In the genomic region with DNA sequence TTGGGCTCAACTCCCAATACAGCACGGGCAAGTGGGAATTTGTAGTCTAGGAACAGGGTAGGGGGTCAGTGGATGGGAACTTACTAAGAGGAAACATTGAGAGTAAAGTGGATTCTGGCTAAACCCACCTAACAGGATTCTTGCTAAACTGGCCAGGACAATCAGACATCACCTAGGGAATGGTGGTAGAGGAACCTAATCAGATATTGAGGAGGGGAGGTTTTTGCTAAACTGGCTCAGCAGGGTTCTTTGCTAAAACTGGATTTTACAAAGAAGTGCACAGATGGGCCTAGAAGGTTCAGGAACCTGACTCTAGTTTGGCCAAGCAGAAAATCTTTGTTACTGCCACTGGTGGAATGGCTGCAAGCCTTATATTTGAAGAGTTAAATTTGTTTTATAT, we compare ENCODE assay signal across 16 cellular contexts. TPM values are rescaled to one million over a fixed set of nuclear protein-coding genes. Genes with fewer than 3 reads are reported as not detected.
DNase-seq lines count a peak whose midpoint lies in the region; ATAC-seq, FAIRE-seq and TF ChIP-seq lines count a peak whose summit lies in the region.
"Had no signal": no experiment of that assay in that cellular context is flagged by ENCODE, and none has a peak within 500 bp of the region (broad histone marks: within the 10 kb centered on the region; RNA-seq: fewer than 3 reads in every experiment).

No MANE protein-coding gene starts in this region.

- no peaks in the 10 kb centered on the region for H3K27me3 ChIP-seq in GM12878 (replicated peaks in 1 of 2; ENCODE audit: control insufficient read depth in 2 of 2, insufficient read depth in 2 of 2, low read length in 1 of 2)

- FAIRE-seq in GM12878 (lab: Jason Lieb, UNC), result no peak

- H3K27me3 Mint-ChIP-seq in activated naive CD8-positive, alpha-beta T cell treated with anti-CD3 and anti-CD28 coated beads, Interleukin-2, amount 10 ng/mL, durations not matched to agents 7 days and 5 days, result no peaks in the 10 kb centered on the region
- H3K27me3 Mint-ChIP-seq in activated naive CD8-positive, alpha-beta T cell treated with anti-CD3 and anti-CD28 coated beads for 36 hours, result no peaks in the 10 kb centered on the region
- no peaks in the 10 kb centered on the region for H3K27me3 Mint-ChIP-seq in natural killer cell (ENCODE audit: low read depth in 2 of 2)
- H3K27me3 Mint-ChIP-seq: CD4-positive, CD25-positive, alpha-beta regulatory T cell had no signal

- TF ChIP-seq EP300 in GM12878 (IDR thresholded peaks at IDR 0.05; ENCODE audit: borderline replicate concordance in 1 of 2, control insufficient read depth in 1 of 2, low read depth in 2 of 2, low read length in 2 of 2), result no peak

- no peak overlapping the region for H3K4me3 Mint-ChIP-seq in activated naive CD8-positive, alpha-beta T cell treated with anti-CD3 and anti-CD28 coated beads, Interleukin-2, amount 10 ng/mL, durations not matched to agents 7 days and 5 days
- no peak overlapping the region for H3K4me3 Mint-ChIP-seq in activated naive CD8-positive, alpha-beta T cell treated with anti-CD3 and anti-CD28 coated beads for 36 hours
- no peak overlapping the region for H3K4me3 Mint-ChIP-seq in natural killer cell
- H3K4me3 Mint-ChIP-seq: CD4-positive, CD25-positive, alpha-beta regulatory T cell had no signal

- BruUV-seq in GM12878 (replicated peaks; lab: Mats Ljungman, UMichigan), result TSS peak; percentile 1

- RAD21 ChIA-PET in GM12878 (lab: Charles Lee; ENCODE audit: unreplicated experiment), result no interaction called here

- CTCF ChIA-PET in GM12878 (lab: Yijun Ruan, JAX), result interaction anchor here (0.7 to 1.3 kb wide), 2 partner anchors 18 to 90 kb away, joined by 3 read pairs; no protein-coding TSS in a partner anchor

- H4K20me1 ChIP-seq in GM12878 (ENCODE audit: control insufficient read depth, insufficient read depth), result peaks cover 6% of the 10 kb centered on the region

- peaks cover 17% of the 10 kb centered on the region; the same call in 2 of the 3 replicates for H3K9me3 ChIP-seq in GM12878 (replicated peaks; ENCODE audit: control insufficient read depth, insufficient read depth, low read length)

- peaks cover 31% of the 10 kb centered on the region for H3K79me2 ChIP-seq in GM12878 (ENCODE audit: control insufficient read depth, insufficient read depth, low read length)

- TF ChIP-seq RAD21 in GM12878 (IDR thresholded peaks at IDR 0.05; ENCODE audit: insufficient read depth, low read depth, low read length), result no peak

- no peak overlapping the region for H3K9ac ChIP-seq in GM12878 (ENCODE audit: control insufficient read depth, insufficient read depth, low read length)

- H3K9me3 Mint-ChIP-seq in activated naive CD8-positive, alpha-beta T cell treated with anti-CD3 and anti-CD28 coated beads, Interleukin-2, amount 10 ng/mL, durations not matched to agents 7 days and 5 days, result peaks cover 19% of the 10 kb centered on the region
- H3K9me3 Mint-ChIP-seq in activated naive CD8-positive, alpha-beta T cell treated with anti-CD3 and anti-CD28 coated beads for 36 hours, result peaks cover 13% of the 10 kb centered on the region
- no peaks in the 10 kb centered on the region for H3K9me3 Mint-ChIP-seq in natural killer cell

- peak overlapping the region; percentile 32 for H3K27ac Mint-ChIP-seq in activated naive CD8-positive, alpha-beta T cell treated with anti-CD3 and anti-CD28 coated beads, Interleukin-2, amount 10 ng/mL, durations not matched to agents 7 days and 5 days
- H3K27ac Mint-ChIP-seq in activated naive CD8-positive, alpha-beta T cell treated with anti-CD3 and anti-CD28 coated beads for 36 hours, result no peak overlapping the region
- H3K27ac Mint-ChIP-seq in natural killer cell, result peak overlapping the region; percentile 83 to 91

- ATAC-seq in activated naive CD8-positive, alpha-beta T cell treated with anti-CD3 and anti-CD28 coated beads, Interleukin-2, amount 10 ng/mL, durations not matched to agents 7 days and 5 days (ENCODE audit: low read depth), result no peak
- ATAC-seq in GM12878, result no peak
- ATAC-seq in natural killer cell, result no peak
- ATAC-seq in HG02840 (IDR thresholded peaks at IDR 0.05; ENCODE audit: low FRiP score, unreplicated experiment), result no peak

- H2AFZ ChIP-seq in GM12878 (ENCODE audit: control insufficient read depth, low read depth, low read length), result no peak overlapping the region

- POLR2A ChIA-PET in activated naive CD8-positive, alpha-beta T cell treated with anti-CD3 and anti-CD28 coated beads, Interleukin-2, amount 10 ng/mL, durations not matched to agents 7 days and 5 days (lab: Charles Lee), result no interaction called here
- POLR2A ChIA-PET in GM12878 (lab: Charles Lee), result interaction anchor here (0.5 kb wide), 1 partner anchor 53 kb away, joined by 5 read pairs; no protein-coding TSS in a partner anchor

- DNase-seq in activated naive CD8-positive, alpha-beta T cell treated with anti-CD3 and anti-CD28 coated beads, Interleukin-2, amount 10 ng/mL, durations not matched to agents 7 days and 5 days, result no peak
- no peak for DNase-seq in activated naive CD8-positive, alpha-beta T cell treated with anti-CD3 and anti-CD28 coated beads for 36 hours
- DNase-seq in GM12878 (ENCODE audit: low read depth, low spot score) (no peak), natural killer cell (no peak), NCI-H1105 (lab: John Stamatoyannopoulos, UW) (no peak), DMS53 (lab: John Stamatoyannopoulos, UW) (no peak)
- no peak for DNase-seq in stimulated activated naive CD4-positive, alpha-beta T cell treated with Interleukin-2 at 50 U/mL for 16 hours (lab: John Stamatoyannopoulos, UW)
- DNase-seq: ACHN; CD4-positive, CD25-positive, alpha-beta regulatory T cell; GOT3; KG1; NCI-H1417 treated with DMSO at 0.1 percent for 48 hours; NCI-H2029 treated with DMSO at 0.1 percent for 48 hours; NCI-H510A treated with DMSO at 0.1 percent for 48 hours; RPMI8226 had no signal

- WGBS in GM12878 (ENCODE audit: insufficient coverage, insufficient replicate concordance, low lambda C conversion rate, missing lambda C conversion rate), result 91% methylated on average over 1 of the region's 1 CpG

- H3K36me3 Mint-ChIP-seq in activated naive CD8-positive, alpha-beta T cell treated with anti-CD3 and anti-CD28 coated beads, Interleukin-2, amount 10 ng/mL, durations not matched to agents 7 days and 5 days, result peaks cover 60% of the 10 kb centered on the region
- H3K36me3 Mint-ChIP-seq in activated naive CD8-positive, alpha-beta T cell treated with anti-CD3 and anti-CD28 coated beads for 36 hours, result peaks cover 48% of the 10 kb centered on the region
- H3K36me3 Mint-ChIP-seq in natural killer cell, result peaks cover 13% of the 10 kb centered on the region

- peaks cover 51% of the 10 kb centered on the region for H3K4me1 Mint-ChIP-seq in activated naive CD8-positive, alpha-beta T cell treated with anti-CD3 and anti-CD28 coated beads, Interleukin-2, amount 10 ng/mL, durations not matched to agents 7 days and 5 days
- H3K4me1 Mint-ChIP-seq in activated naive CD8-positive, alpha-beta T cell treated with anti-CD3 and anti-CD28 coated beads for 36 hours, result peaks cover 47% of the 10 kb centered on the region
- H3K4me1 Mint-ChIP-seq in natural killer cell, result peaks cover 82 to 94% of the 10 kb centered on the region in 2 donors

- SMC1A ChIA-PET in GM12878 (lab: Charles Lee; ENCODE audit: uncharacterized antibody, unreplicated experiment), result no interaction called here

- TF ChIP-seq POLR2A in GM12878 (IDR thresholded peaks at IDR 0.05; ENCODE audit: low read depth, low read length), result no peak

- H3K27ac ChIP-seq in GM12878 (ENCODE audit: control insufficient read depth, insufficient read depth), result no peak overlapping the region

- intact Hi-C loops in GM12878 (cut with micrococcal nuclease; ENCODE audit: unreplicated experiment), result no loop called here
- intact Hi-C loops in natural killer cell (cut with micrococcal nuclease), result no loop called here

- TF ChIP-seq CTCF in GM12878 (IDR thresholded peaks at IDR 0.05 in 2 of 3, conservative IDR thresholded peaks at IDR 0.05 in 1 of 3; ENCODE audit: control insufficient read depth in 2 of 3, extremely low read depth in 1 of 3, insufficient read depth in 1 of 3, low read depth in 3 of 3, low read length in 3 of 3), result no peak
- no peak for TF ChIP-seq CTCF in natural killer cell (IDR thresholded peaks at IDR 0.05)

- in situ Hi-C loops in GM12878 (cut with MboI), result no loop called here

- peaks cover 20 to 25% of the 10 kb centered on the region in 2 experiments for H3K36me3 ChIP-seq in GM12878 (ENCODE audit: control insufficient read depth in 2 of 2, insufficient read depth in 2 of 2, low read length in 1 of 2)

- peaks cover 22% of the 10 kb centered on the region; the same call in 1 of the 2 replicates for H3K4me1 ChIP-seq in GM12878 (ENCODE audit: control insufficient read depth, insufficient read depth, low read length)

- H3K4me2 ChIP-seq in GM12878 (ENCODE audit: control insufficient read depth, insufficient read depth), result no peak overlapping the region

- no peak overlapping the region for H3K4me3 ChIP-seq in GM12878

TF ChIP-seq in GM12878, 131 proteins besides CTCF, POLR2A, EP300 and RAD21 (continues in another document):
- TF ChIP-seq FOXM1 (IDR thresholded peaks at IDR 0.05; ENCODE audit: low read depth, low read length) (no peak), BMI1 (IDR thresholded peaks at IDR 0.05; ENCODE audit: borderline replicate concordance) (no peak), SUZ12 (IDR thresholded peaks at IDR 0.05; ENCODE audit: unreplicated experiment) (no peak), SMC3 (IDR thresholded peaks at IDR 0.05; ENCODE audit: borderline replicate concordance, low read length) (no peak)

RNA-seq across cellular contexts. Expression of gene INPP4A, which starts 55.9 kb away (rescaled TPM):
- 100 to 1,000 TPM; 147 to 159 TPM for total RNA-seq in activated naive CD8-positive, alpha-beta T cell treated with anti-CD3 and anti-CD28 coated beads, Interleukin-2, amount 10 ng/mL, durations not matched to agents 7 days and 5 days
- total RNA-seq in activated naive CD8-positive, alpha-beta T cell treated with anti-CD3 and anti-CD28 coated beads for 36 hours, result 10 to 100 TPM; 31.6 to 31.9 TPM
- 373 and 420 TPM in 2 replicates for total RNA-seq in GM12878 (2013; cell fraction: nucleolus; rRNA removed)
- total RNA-seq in GM12878 (2014; rRNA removed), result 37.9 and 42.8 TPM in 2 replicates
- total RNA-seq in GM12878 (2014; rRNA removed; fragmentation: Illumina TruSeq; extraction: Trizol), result 24.0 and 24.1 TPM in 2 replicates
- total RNA-seq in GM12878 (2021), result 54.0 and 62.3 TPM in 2 replicates
- 10.5 TPM for polyA plus RNA-seq in GM12878 (2011; ENCODE audit: low read depth)
- 30.8 and 46.4 TPM in 2 replicates for polyA plus RNA-seq in GM12878 (2011; rRNA removed)
- 45.8 and 56.6 TPM in 2 replicates for polyA plus RNA-seq in GM12878 (2011; cell fraction: cytosol; rRNA removed)
- polyA plus RNA-seq in GM12878 (2011; cell fraction: nucleus; rRNA removed), result 403 and 492 TPM in 2 replicates
- polyA plus RNA-seq in GM12878 (2012), result 19.7 and 20.5 TPM in 2 replicates
- polyA plus RNA-seq in GM12878 (2014; fragmentation: Illumina TruSeq; extraction: Trizol), result 20.4 and 27.4 TPM in 2 replicates
- polyA plus RNA-seq in GM12878 (2014; fragmentation: Nextera tagmentation; extraction: Ambion mirVana), result 1 to 10 TPM; 4.7 to 6.2 TPM
- 32.7 and 40.3 TPM in 2 replicates for polyA plus RNA-seq in GM12878 (2014; rRNA removed)
- 10 to 100 TPM; 41.1 to 45.9 TPM for polyA plus RNA-seq in GM12878 (2016; fragmentation: Nextera tagmentation; extraction: Ambion mirVana)
- polyA minus RNA-seq in GM12878 (2011; rRNA and poly(A)+ RNA removed), result 220 and 303 TPM in 2 replicates
- polyA minus RNA-seq in GM12878 (2011; cell fraction: cytosol; rRNA and poly(A)+ RNA removed), result 32.1 and 33.5 TPM in 2 replicates
- 290 and 381 TPM in 2 replicates for polyA minus RNA-seq in GM12878 (2011; cell fraction: nucleus; rRNA and poly(A)+ RNA removed)
- 100 to 1,000 TPM; 192 to 243 (median 225) TPM for total RNA-seq in natural killer cell
